Comparison of ENCODE assay signal across 15 cellular contexts in genomic region chr2:150767924-150768801, GRCh38.
"Had no signal": no experiment of that assay in that cellular context is flagged by ENCODE, and none has a peak within 500 bp of the region (broad histone marks: within the 10 kb centered on the region; RNA-seq: fewer than 3 reads in every experiment).

No MANE protein-coding gene starts in this region.

- ATAC-seq: T-helper 17 cell had no signal

- H3K27me3 ChIP-seq: adrenal gland, thyroid gland, uterus had no signal

- H3K27ac ChIP-seq: adrenal gland, epithelial cell of prostate, left ventricle myocardium inferior, ovary, thyroid gland, uterus had no signal

- DNase-seq: activated B cell treated with CpG ODN at 0.5 μM for 24 hours; activated CD4-positive, alpha-beta T cell treated with anti-CD3 and anti-CD28 coated beads, Interleukin-2, amount 50 U/mL, for 1 hour; activated naive CD4-positive, alpha-beta T cell treated with anti-CD3 and anti-CD28 coated beads, Interleukin-2, amount 10 ng/mL, durations not matched to agents 7 days and 5 days; activated T-cell treated with anti-CD3 and anti-CD28 coated beads for 4 hours; adrenal gland; central memory CD4-positive, alpha-beta T cell; effector memory CD4-positive, alpha-beta T cell; head of caudate nucleus; left ventricle myocardium inferior; ovary; small intestine; T-helper 17 cell; thyroid gland; uterus had no signal

- H3K36me3 ChIP-seq: adrenal gland, left ventricle myocardium inferior, ovary, thyroid gland, uterus had no signal

- H3K9me3 ChIP-seq: adrenal gland, left ventricle myocardium inferior, ovary, thyroid gland, uterus had no signal

- H3K4me3 ChIP-seq: adrenal gland, left ventricle myocardium inferior, ovary, thyroid gland, uterus had no signal

- H3K4me1 ChIP-seq: adrenal gland, left ventricle myocardium inferior, thyroid gland, uterus had no signal
